ENCODE assay signal across 24 cellular contexts in the genomic region with DNA sequence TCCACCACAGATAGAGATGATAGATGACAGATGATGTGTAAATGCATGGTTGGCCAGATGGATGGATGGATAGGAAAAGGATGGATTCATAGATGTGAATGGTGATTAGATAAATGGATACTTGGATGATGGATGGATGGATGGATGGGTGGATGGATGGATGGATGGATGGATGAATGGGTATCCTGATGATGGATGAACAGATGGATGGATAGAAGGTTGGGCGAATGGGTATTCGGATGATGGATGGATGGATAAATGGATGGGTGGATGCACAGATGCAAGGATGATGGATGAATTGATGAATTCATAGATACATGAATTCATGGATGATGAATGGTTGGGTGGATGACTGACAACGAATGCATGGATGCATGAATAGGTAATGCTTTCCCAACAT. TPM values are rescaled to one million over a fixed set of nuclear protein-coding genes. Genes with fewer than 3 reads are reported as not detected.
DNase-seq lines count a peak whose midpoint lies in the region; ATAC-seq and TF ChIP-seq lines count a peak whose summit lies in the region.
"Had no signal": no experiment of that assay in that cellular context is flagged by ENCODE, and none has a peak within 500 bp of the region (broad histone marks: within the 10 kb centered on the region; RNA-seq: fewer than 3 reads in every experiment).

No MANE protein-coding gene starts in this region.

- no peak overlapping the region for H3K4me3 ChIP-seq in HEK293 (ENCODE audit: low read depth, low read length)
- H3K4me3 ChIP-seq in WERI-Rb-1 (ENCODE audit: low read depth, low read length), result no peak overlapping the region
- H3K4me3 ChIP-seq: BLaER1, GM12878 had no signal

- H3K36me3 ChIP-seq in HEK293 (ENCODE audit: control insufficient read depth in 2 of 2, insufficient read depth in 1 of 2, low read length in 2 of 2) (no peaks in the 10 kb centered on the region), WERI-Rb-1 (no peaks in the 10 kb centered on the region)
- H3K36me3 ChIP-seq: BE2C, BLaER1 had no signal

- no peak for TF ChIP-seq CTCF in HEK293 (tag by site-specific recombination; IDR thresholded peaks at IDR 0.05)
- no peak for TF ChIP-seq CTCF in WERI-Rb-1 (IDR thresholded peaks at IDR 0.05; ENCODE audit: low read depth, low read length)
- no peak for TF ChIP-seq CTCF in endothelial cell (IDR thresholded peaks at IDR 0.05; ENCODE audit: unreplicated experiment)

- CTCF ChIA-PET in HEK293 (lab: Yijun Ruan, JAX), result no interaction called here

- peak overlapping the region; percentile 34 for H3K4me3 Mint-ChIP-seq in endothelial cell (ENCODE audit: unreplicated experiment)
- H3K4me3 Mint-ChIP-seq: CD4-positive, alpha-beta memory T cell; CD4-positive, CD25-positive, alpha-beta regulatory T cell; CD8-positive, alpha-beta memory T cell had no signal

- no peaks in the 10 kb centered on the region for H3K9me3 Mint-ChIP-seq in endothelial cell (ENCODE audit: unreplicated experiment)

- no peak for ATAC-seq in HG02852 (IDR thresholded peaks at IDR 0.05; ENCODE audit: unreplicated experiment)
- ATAC-seq: GM12878 had no signal

- DNase-seq in WERI-Rb-1, result no peak
- no peak for DNase-seq in endothelial cell (ENCODE audit: low spot score)
- DNase-seq in activated effector memory CD4-positive, alpha-beta T cell treated with Interleukin-2 at 50 U/mL for 16 hours, result no peak
- DNase-seq: 8988T; ACHN; BE2C; C1 segment of cervical spinal cord; CD4-positive, alpha-beta memory T cell; CD4-positive, CD25-positive, alpha-beta regulatory T cell; CD8-positive, alpha-beta memory T cell; COR-L47; DMS 273 treated with DMSO at 0.1 percent for 48 hours; DMS153; DMS53; DMS79; DND-41; EL; GDM1 had no signal

- H3K4me1 Mint-ChIP-seq in endothelial cell (ENCODE audit: unreplicated experiment), result peaks cover 38% of the 10 kb centered on the region
- H3K4me1 Mint-ChIP-seq: CD4-positive, CD25-positive, alpha-beta regulatory T cell; CD8-positive, alpha-beta memory T cell had no signal

- H3K27ac ChIP-seq in HEK293 (ENCODE audit: extremely low read depth, low read depth, low read length) (no peak overlapping the region), WERI-Rb-1 (peak overlapping the region; percentile 14; the same call in 1 of the 2 replicates)
- H3K27ac ChIP-seq: BLaER1 had no signal

- H3K27me3 ChIP-seq in WERI-Rb-1 (ENCODE audit: insufficient read depth, low read depth, severe bottlenecking), result no peaks in the 10 kb centered on the region
- H3K27me3 ChIP-seq: BE2C, BLaER1 had no signal

- H3K27ac Mint-ChIP-seq in endothelial cell (ENCODE audit: unreplicated experiment), result peak overlapping the region; percentile 5
- H3K27ac Mint-ChIP-seq: CD14-positive monocyte; CD4-positive, alpha-beta memory T cell; CD4-positive, CD25-positive, alpha-beta regulatory T cell; CD8-positive, alpha-beta memory T cell had no signal

- no peaks in the 10 kb centered on the region for H3K9me3 ChIP-seq in HEK293 (ENCODE audit: control insufficient read depth, insufficient read depth, low read depth, low read length)
- H3K9me3 ChIP-seq in WERI-Rb-1 (ENCODE audit: severe bottlenecking), result no peaks in the 10 kb centered on the region
- H3K9me3 ChIP-seq: BE2C, BLaER1 had no signal

- POLR2A ChIA-PET in HEK293 (lab: Yijun Ruan, JAX), result no interaction called here

- H3K4me1 ChIP-seq in HEK293 (ENCODE audit: control insufficient read depth, insufficient read depth, low read length), result no peaks in the 10 kb centered on the region
- H3K4me1 ChIP-seq: BE2C had no signal

- peaks cover 8% of the 10 kb centered on the region for H3K36me3 Mint-ChIP-seq in endothelial cell (ENCODE audit: low read depth, unreplicated experiment)
- H3K36me3 Mint-ChIP-seq: CD14-positive monocyte; CD4-positive, alpha-beta memory T cell; CD4-positive, CD25-positive, alpha-beta regulatory T cell; CD8-positive, alpha-beta memory T cell had no signal

- H3K27me3 Mint-ChIP-seq in endothelial cell (ENCODE audit: unreplicated experiment), result peaks cover 12% of the 10 kb centered on the region

TF ChIP-seq in HEK293, 187 proteins besides CTCF, POLR2A, EP300 and RAD21:
- TF ChIP-seq, protein P1, sequence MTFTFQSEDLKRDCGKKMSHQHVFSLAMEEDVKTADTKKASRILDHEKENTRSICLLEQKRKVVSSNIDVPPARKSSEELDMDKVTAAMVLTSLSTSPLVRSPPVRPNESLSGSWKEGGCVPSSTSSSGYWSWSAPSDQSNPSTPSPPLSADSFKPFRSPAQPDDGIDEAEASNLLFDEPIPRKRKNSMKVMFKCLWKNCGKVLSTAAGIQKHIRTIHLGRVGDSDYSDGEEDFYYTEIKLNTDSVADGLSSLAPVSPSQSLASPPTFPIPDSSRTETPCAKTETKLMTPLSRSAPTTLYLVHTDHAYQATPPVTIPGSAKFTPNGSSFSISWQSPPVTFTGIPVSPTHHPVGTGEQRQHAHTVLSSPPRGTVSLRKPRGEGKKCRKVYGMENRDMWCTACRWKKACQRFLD (tag by site-specific recombination; IDR thresholded peaks at IDR 0.05), result no peak
- TF ChIP-seq SCRT2 (tag by site-specific recombination; IDR thresholded peaks at IDR 0.05) (0 out of 2 replicates have a peak, but pooled peaks have one; percentile 1), ZBTB17 (tag by site-specific recombination; IDR thresholded peaks at IDR 0.05) (peak; percentile 66), ZNF366 (tag by site-specific recombination; conservative IDR thresholded peaks at IDR 0.05) (peak; percentile 62; the same call in 1 of the 2 replicates)
- TF ChIP-seq, protein P2, sequence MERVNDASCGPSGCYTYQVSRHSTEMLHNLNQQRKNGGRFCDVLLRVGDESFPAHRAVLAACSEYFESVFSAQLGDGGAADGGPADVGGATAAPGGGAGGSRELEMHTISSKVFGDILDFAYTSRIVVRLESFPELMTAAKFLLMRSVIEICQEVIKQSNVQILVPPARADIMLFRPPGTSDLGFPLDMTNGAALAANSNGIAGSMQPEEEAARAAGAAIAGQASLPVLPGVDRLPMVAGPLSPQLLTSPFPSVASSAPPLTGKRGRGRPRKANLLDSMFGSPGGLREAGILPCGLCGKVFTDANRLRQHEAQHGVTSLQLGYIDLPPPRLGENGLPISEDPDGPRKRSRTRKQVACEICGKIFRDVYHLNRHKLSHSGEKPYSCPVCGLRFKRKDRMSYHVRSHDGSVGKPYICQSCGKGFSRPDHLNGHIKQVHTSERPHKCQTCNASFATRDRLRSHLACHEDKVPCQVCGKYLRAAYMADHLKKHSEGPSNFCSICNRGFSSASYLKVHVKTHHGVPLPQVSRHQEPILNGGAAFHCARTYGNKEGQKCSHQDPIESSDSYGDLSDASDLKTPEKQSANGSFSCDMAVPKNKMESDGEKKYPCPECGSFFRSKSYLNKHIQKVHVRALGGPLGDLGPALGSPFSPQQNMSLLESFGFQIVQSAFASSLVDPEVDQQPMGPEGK (tag by site-specific recombination; IDR thresholded peaks at IDR 0.05), result no peak

RNA-seq across cellular contexts. Expression of gene CHST1, which starts 56.1 kb away (rescaled TPM):
- 275 TPM for total RNA-seq in endothelial cell (ENCODE audit: unreplicated experiment)
- total RNA-seq: CD4-positive, alpha-beta memory T cell; G401; GM12878 had no signal
